17 cellular contexts compared by ENCODE assay signal in genomic region chr12:40033260-40033649, GRCh38.
DNase-seq lines count a peak whose midpoint lies in the region; ATAC-seq, FAIRE-seq and TF ChIP-seq lines count a peak whose summit lies in the region.
"Had no signal": no experiment of that assay in that cellular context is flagged by ENCODE, and none has a peak within 500 bp of the region (broad histone marks: within the 10 kb centered on the region; RNA-seq: fewer than 3 reads in every experiment).

No MANE protein-coding gene starts in this region.

- H3K36me3 Mint-ChIP-seq in activated naive CD8-positive, alpha-beta T cell treated with anti-CD3 and anti-CD28 coated beads, Interleukin-2, amount 50 U/mL, for 24 hours (ENCODE audit: low read depth) = no peaks in the 10 kb centered on the region
- no peaks in the 10 kb centered on the region for H3K36me3 Mint-ChIP-seq in Calu3 (ENCODE audit: insufficient read depth, unreplicated experiment)

- H3K27me3 ChIP-seq in psoas muscle (ENCODE audit: insufficient read depth in 3 of 3, low read length in 2 of 3) = no peaks in the 10 kb centered on the region
- H3K27me3 ChIP-seq: heart left ventricle, SJCRH30 had no signal

- no peak overlapping the region for H3K4me3 ChIP-seq in OCI-LY7 (ENCODE audit: low read depth, low read length, poor library complexity, severe bottlenecking)
- H3K4me3 ChIP-seq in psoas muscle = no peak overlapping the region
- H3K4me3 ChIP-seq: heart left ventricle, SJCRH30 had no signal

- H3K27ac ChIP-seq in OCI-LY7 (ENCODE audit: low read depth, low read length, poor library complexity, severe bottlenecking) (no peak overlapping the region), psoas muscle (no peak overlapping the region)
- H3K27ac ChIP-seq: heart left ventricle, HL-60, SJCRH30 had no signal

- H3K4me2 ChIP-seq in OCI-LY7 (ENCODE audit: low read length) = no peak overlapping the region

- H3K4me1 ChIP-seq in OCI-LY7 (ENCODE audit: insufficient read depth, low read length, poor library complexity, severe bottlenecking) = no peaks in the 10 kb centered on the region
- H3K4me1 ChIP-seq in psoas muscle = no peaks in the 10 kb centered on the region
- H3K4me1 ChIP-seq: SJCRH30 had no signal

- no peak overlapping the region for H3K4me3 Mint-ChIP-seq in activated naive CD8-positive, alpha-beta T cell treated with anti-CD3 and anti-CD28 coated beads, Interleukin-2, amount 50 U/mL, for 24 hours
- no peak overlapping the region for H3K4me3 Mint-ChIP-seq in Calu3 (ENCODE audit: low read depth, unreplicated experiment)
- H3K4me3 Mint-ChIP-seq: CD8-positive, alpha-beta T cell had no signal

- H3K9me2 ChIP-seq in OCI-LY7 (ENCODE audit: insufficient read depth, low read length) = no peaks in the 10 kb centered on the region

- BruUV-seq in OCI-LY7 (replicated peaks; lab: Mats Ljungman, UMichigan) (no TSS peak), Calu3 (replicated peaks; lab: Mats Ljungman, UMichigan) (no TSS peak)

- DNase-seq in ACHN = peak; percentile 27
- DNase-seq in NCI-H774 (lab: John Stamatoyannopoulos, UW) = peak; percentile 48
- DNase-seq in OCI-LY7 (ENCODE audit: low spot score) = no peak
- no peak for DNase-seq in activated naive CD8-positive, alpha-beta T cell treated with anti-CD3 and anti-CD28 coated beads, Interleukin-2, amount 50 U/mL, for 24 hours
- no peak for DNase-seq in Calu3
- DNase-seq in psoas muscle = no peak
- DNase-seq: CD8-positive, alpha-beta T cell; central memory CD4-positive, alpha-beta T cell; effector memory CD4-positive, alpha-beta T cell; heart left ventricle; KBM-7; NCI-H1092 treated with DMSO at 0.1 percent for 48 hours; NCI-H2227 treated with DMSO at 0.1 percent for 48 hours; SJCRH30 had no signal

- no peak overlapping the region for H3K27ac Mint-ChIP-seq in activated naive CD8-positive, alpha-beta T cell treated with anti-CD3 and anti-CD28 coated beads, Interleukin-2, amount 50 U/mL, for 24 hours
- no peak overlapping the region for H3K27ac Mint-ChIP-seq in Calu3 (ENCODE audit: unreplicated experiment)
- H3K27ac Mint-ChIP-seq: CD8-positive, alpha-beta T cell had no signal

- CTCF ChIA-PET in OCI-LY7 (lab: Charles Lee; ENCODE audit: unreplicated experiment) = no interaction called here
- CTCF ChIA-PET in Calu3 (lab: Charles Lee) = no interaction called here

- POLR2A ChIA-PET in OCI-LY7 (lab: Charles Lee) = interaction anchor here (0.7 to 1.6 kb wide), 6 partner anchors 11 to 269 kb away, joined by 3 read pairs; no protein-coding TSS in a partner anchor

- intact Hi-C loops in OCI-LY7 (cut with micrococcal nuclease; ENCODE audit: unreplicated experiment) = no loop called here
- intact Hi-C loops in Calu3 (cut with micrococcal nuclease; ENCODE audit: unreplicated experiment) = loop anchor here (5.0 kb wide), 1 partner anchor 74 kb away; the partner anchor contains the start of gene SLC2A13
- intact Hi-C loops in psoas muscle (cut with DNase I) = no loop called here

- H4K20me1 ChIP-seq in OCI-LY7 (ENCODE audit: insufficient read depth, low read length) = no peaks in the 10 kb centered on the region

- peak; percentile 36 for FAIRE-seq in islet of Langerhans (lab: Jason Lieb, UNC)

- ATAC-seq in GM21390 (IDR thresholded peaks at IDR 0.05; ENCODE audit: unreplicated experiment) (peak; percentile 47), psoas muscle (no peak)
- ATAC-seq in activated naive CD8-positive, alpha-beta T cell treated with anti-CD3 and anti-CD28 coated beads, Interleukin-2, amount 50 U/mL, for 24 hours = no peak
- ATAC-seq: CD8-positive, alpha-beta T cell had no signal

- in situ Hi-C loops in ACHN (cut with HindIII; ENCODE audit: low pct_ligation_motif_present, low pct_unique_long_range_greater_than_20kb, low sequenced_read_pairs) = no loop called here

- H2AFZ ChIP-seq in OCI-LY7 (ENCODE audit: low read length) = no peak overlapping the region

- no peaks in the 10 kb centered on the region for H3K79me2 ChIP-seq in OCI-LY7 (ENCODE audit: insufficient read depth, low read depth, low read length)

- no peaks in the 10 kb centered on the region for H3K9me3 ChIP-seq in OCI-LY7 (ENCODE audit: low read length)
- H3K9me3 ChIP-seq in psoas muscle = no peaks in the 10 kb centered on the region
- H3K9me3 ChIP-seq: heart left ventricle, SJCRH30 had no signal

- H3K4me1 Mint-ChIP-seq in activated naive CD8-positive, alpha-beta T cell treated with anti-CD3 and anti-CD28 coated beads, Interleukin-2, amount 50 U/mL, for 24 hours = no peaks in the 10 kb centered on the region
- H3K4me1 Mint-ChIP-seq in Calu3 (ENCODE audit: low read depth, unreplicated experiment) = peaks cover 9% of the 10 kb centered on the region

- no peaks in the 10 kb centered on the region for H3K9me3 Mint-ChIP-seq in activated naive CD8-positive, alpha-beta T cell treated with anti-CD3 and anti-CD28 coated beads, Interleukin-2, amount 50 U/mL, for 24 hours
- H3K9me3 Mint-ChIP-seq in Calu3 (ENCODE audit: low read depth, unreplicated experiment) = no peaks in the 10 kb centered on the region
- H3K9me3 Mint-ChIP-seq: CD8-positive, alpha-beta T cell had no signal

- no peak for TF ChIP-seq CTCF in OCI-LY7 (conservative IDR thresholded peaks at IDR 0.05; ENCODE audit: low read length)
- no peak for TF ChIP-seq CTCF in Calu3 (IDR thresholded peaks at IDR 0.05; ENCODE audit: unreplicated experiment)
- no peak for TF ChIP-seq CTCF in psoas muscle (IDR thresholded peaks at IDR 0.05)

- H3K36me3 ChIP-seq in OCI-LY7 (ENCODE audit: insufficient read depth, low read length) (no peaks in the 10 kb centered on the region), psoas muscle (ENCODE audit: insufficient read depth in 1 of 2, low read depth in 1 of 2) (no peaks in the 10 kb centered on the region)
- H3K36me3 ChIP-seq: heart left ventricle, SJCRH30 had no signal

- H3K27me3 Mint-ChIP-seq in activated naive CD8-positive, alpha-beta T cell treated with anti-CD3 and anti-CD28 coated beads, Interleukin-2, amount 50 U/mL, for 24 hours = no peaks in the 10 kb centered on the region
- no peaks in the 10 kb centered on the region for H3K27me3 Mint-ChIP-seq in Calu3 (ENCODE audit: unreplicated experiment)

Comparison
In these comparisons a context has a peak if more than half of its experiments do, and no peak if none do; other contexts are left out.
1. DNase-seq: peak in ACHN (single experiment) and NCI-H774 (single experiment); none in OCI-LY7 (single experiment), activated naive CD8-positive, alpha-beta T cell treated with anti-CD3 and anti-CD28 coated beads, Interleukin-2, amount 50 U/mL, for 24 hours (single experiment), Calu3 (single experiment) and psoas muscle (0 of 2).